In the genomic region with DNA sequence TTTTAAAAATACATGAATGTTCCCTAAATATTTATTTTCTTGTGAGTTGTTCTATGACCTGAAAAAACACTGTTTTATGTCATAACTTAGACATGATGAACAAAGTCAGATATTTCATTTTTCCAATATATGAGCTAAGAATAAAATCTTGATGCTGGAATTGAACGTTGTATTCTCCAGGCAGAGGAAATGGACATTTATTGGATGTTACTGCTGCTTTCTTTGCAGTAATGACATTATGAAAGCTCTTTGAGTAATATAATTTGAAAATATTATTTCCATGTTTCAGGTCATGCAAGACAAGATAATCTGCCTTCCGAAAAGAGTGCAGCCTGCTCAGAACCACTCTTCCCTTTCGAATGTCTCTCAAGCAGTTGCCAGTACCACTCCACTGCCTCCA, we compare ENCODE assay signal across 22 cellular contexts.
"Had no signal": no experiment of that assay in that cellular context is flagged by ENCODE, and none has a peak within 500 bp of the region (broad histone marks: within the 10 kb centered on the region; RNA-seq: fewer than 3 reads in every experiment).

No MANE protein-coding gene starts in this region.

- H3K4me3 Mint-ChIP-seq: activated naive CD4-positive, alpha-beta T cell treated with anti-CD3 and anti-CD28 coated beads, Interleukin-2, amount 10 ng/mL, durations not matched to agents 7 days and 5 days; dendritic cell treated with granulocyte-macrophage colony-stimulating factor and Interleukin-4, amounts not matched to agents 40 ng/mL and 50 ng/mL, for 4 days; endodermal cell; immature natural killer cell; naive thymus-derived CD8-positive, alpha-beta T cell; neural crest cell had no signal

- H3K27ac Mint-ChIP-seq: activated naive CD4-positive, alpha-beta T cell treated with anti-CD3 and anti-CD28 coated beads, Interleukin-2, amount 10 ng/mL, durations not matched to agents 7 days and 5 days; dendritic cell treated with granulocyte-macrophage colony-stimulating factor and Interleukin-4, amounts not matched to agents 40 ng/mL and 50 ng/mL, for 4 days; endodermal cell had no signal

- DNase-seq: activated CD4-positive, alpha-beta T cell treated with anti-CD3 and anti-CD28 coated beads for 4 hours; activated CD8-positive, alpha-beta memory T cell treated with anti-CD3 and anti-CD28 coated beads, Interleukin-2, amount 50 U/mL, for 4 hours; activated gamma-delta T cell; activated naive CD4-positive, alpha-beta T cell treated with anti-CD3 and anti-CD28 coated beads, Interleukin-2, amount 10 ng/mL, durations not matched to agents 7 days and 5 days; activated T-cell treated with anti-CD3 and anti-CD28 coated beads, Interleukin-2, amount 50 U/mL, for 48 hours; central memory CD4-positive, alpha-beta T cell; endodermal cell; foreskin keratinocyte; heart left ventricle; hypothalamus; immature natural killer cell; lower lobe of right lung; mesenchymal stem cell; naive thymus-derived CD8-positive, alpha-beta T cell; nucleus accumbens; stimulated activated CD4-positive, alpha-beta T cell treated with anti-CD3 and anti-CD28 coated beads, Interleukin-1b, Interleukin-23, amount 100 ng/mL, for 48 hours; stimulated activated CD4-positive, alpha-beta T cell treated with anti-CD3 and anti-CD28 coated beads, Interleukin-4, amount 100 ng/mL, for 4 hours; stimulated activated CD8-positive, alpha-beta memory T cell treated with anti-CD3 and anti-CD28 coated beads, Interleukin-4, amount 100 ng/mL, for 48 hours; stimulated activated naive CD4-positive, alpha-beta T cell; tibial artery had no signal

- ATAC-seq: foreskin keratinocyte; heart left ventricle; lower lobe of right lung; naive thymus-derived CD8-positive, alpha-beta T cell had no signal

- H3K9me3 Mint-ChIP-seq: activated naive CD4-positive, alpha-beta T cell treated with anti-CD3 and anti-CD28 coated beads, Interleukin-2, amount 10 ng/mL, durations not matched to agents 7 days and 5 days; dendritic cell treated with granulocyte-macrophage colony-stimulating factor and Interleukin-4, amounts not matched to agents 40 ng/mL and 50 ng/mL, for 4 days; endodermal cell; immature natural killer cell; naive thymus-derived CD8-positive, alpha-beta T cell; neural crest cell had no signal

- H3K27me3 Mint-ChIP-seq: activated naive CD4-positive, alpha-beta T cell treated with anti-CD3 and anti-CD28 coated beads, Interleukin-2, amount 10 ng/mL, durations not matched to agents 7 days and 5 days; dendritic cell treated with granulocyte-macrophage colony-stimulating factor and Interleukin-4, amounts not matched to agents 40 ng/mL and 50 ng/mL, for 4 days; naive thymus-derived CD8-positive, alpha-beta T cell had no signal
